In genomic region chr1:111015222-111015621, GRCh38 we compare ENCODE assay signal across 2 cellular contexts.
TF ChIP-seq lines count a peak whose summit lies in the region.

No MANE protein-coding gene starts in this region.

TF ChIP-seq in K562, 482 proteins besides CTCF, POLR2A, EP300 and RAD21 (continued from another document):
- TF ChIP-seq ZNF609 (CRISPR knock-in tag; IDR thresholded peaks at IDR 0.05; ENCODE audit: borderline replicate concordance) = no peak
- no peak for TF ChIP-seq L3MBTL2 (IDR thresholded peaks at IDR 0.05)
- TF ChIP-seq BRCA1 (IDR thresholded peaks at IDR 0.05) = no peak
- TF ChIP-seq BRCA1 (CRISPR knock-in tag; IDR thresholded peaks at IDR 0.05) = no peak
- no peak for TF ChIP-seq POLR2AphosphoS5 (IDR thresholded peaks at IDR 0.05; ENCODE audit: control insufficient read depth, insufficient read depth, low read depth, low read length)
- no peak for TF ChIP-seq KLF1 (tag; IDR thresholded peaks at IDR 0.05)
- TF ChIP-seq, protein P1, sequence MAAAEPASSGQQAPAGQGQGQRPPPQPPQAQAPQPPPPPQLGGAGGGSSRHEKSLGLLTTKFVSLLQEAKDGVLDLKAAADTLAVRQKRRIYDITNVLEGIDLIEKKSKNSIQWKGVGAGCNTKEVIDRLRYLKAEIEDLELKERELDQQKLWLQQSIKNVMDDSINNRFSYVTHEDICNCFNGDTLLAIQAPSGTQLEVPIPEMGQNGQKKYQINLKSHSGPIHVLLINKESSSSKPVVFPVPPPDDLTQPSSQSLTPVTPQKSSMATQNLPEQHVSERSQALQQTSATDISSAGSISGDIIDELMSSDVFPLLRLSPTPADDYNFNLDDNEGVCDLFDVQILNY (CRISPR knock-in tag; IDR thresholded peaks at IDR 0.05) = no peak
- TF ChIP-seq DNMT1 (IDR thresholded peaks at IDR 0.05) = no peak
TF ChIP-seq in K562: peak in this region for 0.

TF ChIP-seq in SK-N-SH, 30 proteins besides CTCF, POLR2A, EP300 and RAD21 (continued from another document):
- TF ChIP-seq, protein P2, sequence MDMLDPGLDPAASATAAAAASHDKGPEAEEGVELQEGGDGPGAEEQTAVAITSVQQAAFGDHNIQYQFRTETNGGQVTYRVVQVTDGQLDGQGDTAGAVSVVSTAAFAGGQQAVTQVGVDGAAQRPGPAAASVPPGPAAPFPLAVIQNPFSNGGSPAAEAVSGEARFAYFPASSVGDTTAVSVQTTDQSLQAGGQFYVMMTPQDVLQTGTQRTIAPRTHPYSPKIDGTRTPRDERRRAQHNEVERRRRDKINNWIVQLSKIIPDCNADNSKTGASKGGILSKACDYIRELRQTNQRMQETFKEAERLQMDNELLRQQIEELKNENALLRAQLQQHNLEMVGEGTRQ (IDR thresholded peaks at IDR 0.05; ENCODE audit: borderline replicate concordance, low read depth, low read length) = no peak
- no peak for TF ChIP-seq TAF1 (IDR thresholded peaks at IDR 0.05; ENCODE audit: borderline replicate concordance, low read depth, low read length)
- no peak for TF ChIP-seq SMC3 (IDR thresholded peaks at IDR 0.05; ENCODE audit: low read depth, low read length)
- TF ChIP-seq TCF12 (IDR thresholded peaks at IDR 0.05) = no peak
